In the genomic region with DNA sequence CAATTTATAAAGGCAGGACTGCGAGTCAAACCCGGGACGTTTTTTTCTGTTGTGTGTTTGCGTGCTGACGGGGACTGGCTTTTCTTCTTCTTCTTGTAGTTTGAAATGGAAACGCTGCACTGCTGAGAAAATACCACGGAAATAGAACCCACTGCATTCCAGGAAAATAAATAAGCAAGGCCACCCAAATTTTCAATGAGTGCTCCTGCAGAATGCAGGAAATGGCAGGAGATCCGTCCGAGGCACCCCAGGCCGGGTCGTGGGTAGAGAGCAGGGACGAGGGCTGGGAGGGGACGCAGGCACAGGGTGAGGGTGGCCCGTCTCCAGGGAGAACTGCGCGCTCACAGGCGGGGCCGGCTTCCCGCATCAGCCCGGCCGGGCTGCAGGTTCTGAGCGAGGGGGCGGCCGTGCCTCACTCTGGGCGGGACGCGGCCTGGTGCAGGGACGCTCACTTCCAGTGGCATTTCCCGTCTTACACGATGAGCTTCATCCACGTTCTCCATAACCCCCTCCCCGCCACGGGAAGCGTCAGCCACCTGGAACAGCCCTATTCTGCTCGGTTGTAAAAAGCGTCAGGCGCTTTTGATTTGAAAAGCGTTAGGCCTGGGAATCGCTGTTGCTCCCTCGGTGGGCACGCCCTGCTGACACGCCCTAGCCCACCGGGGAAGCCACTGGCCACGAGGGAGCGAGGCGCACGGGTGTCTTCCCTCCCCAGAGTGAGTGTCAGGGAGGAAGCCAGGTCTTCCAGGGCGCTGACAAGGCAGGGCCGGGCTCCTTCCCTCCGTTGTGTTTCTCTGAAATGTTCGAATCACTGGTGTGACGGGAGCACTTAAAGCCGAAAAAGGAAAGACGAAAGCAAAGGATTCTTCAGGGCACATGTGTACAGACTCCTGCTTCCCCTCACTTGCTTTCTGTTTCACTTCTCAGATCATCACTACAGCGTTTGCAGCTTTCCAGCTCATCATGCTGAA, we compare ENCODE assay signal across 8 cellular contexts. TPM values are rescaled to one million over a fixed set of nuclear protein-coding genes. Genes with fewer than 3 reads are reported as not detected.
DNase-seq lines count a peak whose midpoint lies in the region; ATAC-seq lines count a peak whose summit lies in the region.

No MANE protein-coding gene starts in this region.

- H3K36me3 Mint-ChIP-seq in IgD-negative memory B cell: no peaks in the 10 kb centered on the region

- H3K9me3 Mint-ChIP-seq in IgD-negative memory B cell: no peaks in the 10 kb centered on the region

- DNase-seq in EL: peak; percentile 62
- DNase-seq in cerebellar cortex (ENCODE audit: low spot score): peak; percentile 30
- DNase-seq in kidney glomerular epithelial cell (lab: John Stamatoyannopoulos, UW): peak; percentile 32
- DNase-seq in stimulated activated CD4-positive, alpha-beta T cell treated with anti-CD3 and anti-CD28 coated beads, Interleukin-15, amount 100 ng/mL, for 24 hours: peak; percentile 65
- no peak for DNase-seq in SK-N-DZ (ENCODE audit: low spot score)

- H3K4me3 Mint-ChIP-seq in IgD-negative memory B cell: peak overlapping the region; percentile 94 to 100 (median 98)

- H3K27ac Mint-ChIP-seq in IgD-negative memory B cell: peak overlapping the region; percentile 71 to 99 (median 99)

- ATAC-seq in GM21515 (IDR thresholded peaks at IDR 0.05; ENCODE audit: unreplicated experiment): peak; percentile 89
- peak; percentile 90 to 91 for ATAC-seq in activated CD4-positive, CD25-positive, alpha-beta regulatory T cell treated with anti-CD3 and anti-CD28 coated beads, Interleukin-2, amount 50 U/mL, for 24 hours

- no peaks in the 10 kb centered on the region for H3K27me3 Mint-ChIP-seq in IgD-negative memory B cell

- peaks cover 12 to 13% (median 13%) of the 10 kb centered on the region in 3 donors for H3K4me1 Mint-ChIP-seq in IgD-negative memory B cell

RNA-seq across cellular contexts. Expression of a gene that starts 17.9 kb away (rescaled TPM):
- polyA plus RNA-seq in IgD-negative memory B cell: 26.3 TPM
- polyA plus RNA-seq in SK-N-DZ (2014; cell fraction: cytosol; rRNA removed): 20.3 and 27.5 TPM in 2 replicates
- polyA plus RNA-seq in SK-N-DZ (2014; cell fraction: nucleus; rRNA removed): 11.2 and 14.4 TPM in 2 replicates

RNA-seq across cellular contexts. Expression of a gene that starts 54.0 kb away (rescaled TPM):
- 2.2 TPM for polyA plus RNA-seq in IgD-negative memory B cell
- 0.26 and 0.82 TPM in 2 replicates for polyA plus RNA-seq in SK-N-DZ (2014; cell fraction: cytosol; rRNA removed)
- polyA plus RNA-seq in SK-N-DZ (2014; cell fraction: nucleus; rRNA removed): 1.9 TPM in 1 of 2 replicates, not detected in the other
